ENCODE assay signal across 9 cellular contexts in genomic region chr17:10177921-10178788, GRCh38. TPM values are rescaled to one million over a fixed set of nuclear protein-coding genes. Genes with fewer than 3 reads are reported as not detected.
DNase-seq lines count a peak whose midpoint lies in the region; ATAC-seq and TF ChIP-seq lines count a peak whose summit lies in the region.
"Had no signal": no experiment of that assay in that cellular context is flagged by ENCODE, and none has a peak within 500 bp of the region (broad histone marks: within the 10 kb centered on the region; RNA-seq: fewer than 3 reads in every experiment).

No MANE protein-coding gene starts in this region.

- H3K27ac ChIP-seq in cardiac muscle cell: peak overlapping the region; percentile 6
- H3K27ac ChIP-seq in iPS-20b (ENCODE audit: low read length): no peak overlapping the region
- H3K27ac ChIP-seq in aorta (ENCODE audit: low read depth in 1 of 2, low read length in 2 of 2): no peak overlapping the region
- H3K27ac ChIP-seq: epithelial cell of prostate had no signal

- no peak overlapping the region for H3K4me3 ChIP-seq in cardiac muscle cell
- H3K4me3 ChIP-seq in iPS-20b (ENCODE audit: low read length): 0 out of 2 replicates have a peak overlapping the region, but pooled peaks have one; percentile 14
- H3K4me3 ChIP-seq in aorta (ENCODE audit: low read length in 2 of 2): no peak overlapping the region

- DNase-seq in cardiac muscle cell (ENCODE audit: low read depth in 1 of 2, low spot score in 1 of 2) (peak in 1 of 2 donors; percentile 62), cardiac septum (ENCODE audit: low spot score) (no peak), amniotic stem cell (lab: John Stamatoyannopoulos, UW) (peak; percentile 72), aorta (peak in 1 of 2 donors; percentile 57), NCI-H446 treated with DMSO at 0.1 percent for 48 hours (lab: John Stamatoyannopoulos, UW) (no peak), DMS53 treated with DMSO at 0.1 percent for 48 hours (lab: John Stamatoyannopoulos, UW; ENCODE audit: unreplicated experiment) (no peak), SKM-1 treated with dmso at 0.1 percent for 144 hours (lab: John Stamatoyannopoulos, UW; ENCODE audit: unreplicated experiment) (no peak)

- H3K9me3 ChIP-seq in cardiac muscle cell (ENCODE audit: low read depth) (no peaks in the 10 kb centered on the region), iPS-20b (ENCODE audit: insufficient read depth, low read depth, low read length) (no peaks in the 10 kb centered on the region), aorta (ENCODE audit: control insufficient read depth, low read length) (no peaks in the 10 kb centered on the region)

- H3K27me3 ChIP-seq in cardiac muscle cell (no peaks in the 10 kb centered on the region), iPS-20b (ENCODE audit: insufficient read depth, low read length) (no peaks in the 10 kb centered on the region), aorta (ENCODE audit: control insufficient read depth in 1 of 2, insufficient read depth in 2 of 2, low read length in 1 of 2) (peaks cover 0 to 3% of the 10 kb centered on the region in 2 donors)

- intact Hi-C loops in cardiac septum (cut with DNase I): no loop called here
- intact Hi-C loops in aorta (cut with DNase I): no loop called here

- H3K36me3 ChIP-seq in cardiac muscle cell (no peaks in the 10 kb centered on the region), iPS-20b (ENCODE audit: insufficient read depth, low read depth, low read length) (no peaks in the 10 kb centered on the region), aorta (ENCODE audit: control insufficient read depth in 1 of 2, insufficient read depth in 2 of 2, low read length in 1 of 2) (no peaks in the 10 kb centered on the region)

- no peak overlapping the region for H3K9ac ChIP-seq in iPS-20b (ENCODE audit: low read depth, low read length)

- no peak for TF ChIP-seq CTCF in cardiac muscle cell (IDR thresholded peaks at IDR 0.05; ENCODE audit: low read depth, low read length)

- 41 to 42% methylated on average over 13 of the region's 13 CpGs for WGBS in aorta, 2 donors

- ATAC-seq in aorta (ENCODE audit: low FRiP score): peak; percentile 57

- peaks cover 5% of the 10 kb centered on the region for H3K4me1 ChIP-seq in cardiac muscle cell (ENCODE audit: low read depth)
- peaks cover 27% of the 10 kb centered on the region for H3K4me1 ChIP-seq in iPS-20b (ENCODE audit: insufficient read depth, low read length)
- no peaks in the 10 kb centered on the region for H3K4me1 ChIP-seq in aorta (ENCODE audit: control insufficient read depth in 1 of 2, insufficient read depth in 2 of 2, low read length in 2 of 2)

RNA-seq across cellular contexts. Expression of gene GAS7, which starts 20.3 kb away (rescaled TPM):
- 10.4 and 13.5 TPM in 2 replicates for total RNA-seq in cardiac muscle cell
- polyA plus RNA-seq in cardiac muscle cell: 6.1 and 10.0 TPM in 2 replicates
- total RNA-seq in cardiac septum: 75.9 TPM
- 100 to 1,000 TPM in 1 of 2 donors, 10 to 100 TPM in 1; 56.8 to 136 TPM for total RNA-seq in aorta
- polyA plus RNA-seq in aorta: 1 to 10 TPM; 1.2 to 7.8 TPM
